Comparison of ENCODE assay signal across 27 cellular contexts in the genomic region with DNA sequence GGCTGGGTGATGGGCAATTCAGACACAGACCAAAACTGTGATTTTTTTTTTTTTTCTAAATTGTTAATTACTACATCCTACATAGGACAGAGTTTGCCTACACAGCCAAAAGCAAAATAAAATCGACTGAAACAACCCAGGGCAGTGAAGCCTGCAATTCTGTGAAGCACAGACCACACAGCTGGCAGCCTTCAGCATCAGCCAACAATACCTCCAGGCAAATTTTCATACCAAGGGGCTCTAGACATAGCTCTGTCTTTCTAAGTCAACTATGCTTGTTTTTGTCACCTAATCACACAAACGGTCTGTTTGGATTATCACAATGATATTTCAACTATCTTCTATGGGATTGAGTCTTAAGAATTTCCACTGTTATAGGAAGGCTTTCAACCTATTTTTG. TPM values are rescaled to one million over a fixed set of nuclear protein-coding genes. Genes with fewer than 3 reads are reported as not detected.
A peak's percentile ranks its signal among the peaks of the same experiment; 100 is the strongest.
DNase-seq lines count a peak whose midpoint lies in the region; ATAC-seq and TF ChIP-seq lines count a peak whose summit lies in the region.
"Had no signal": no experiment of that assay in that cellular context is flagged by ENCODE, and none has a peak within 500 bp of the region (broad histone marks: within the 10 kb centered on the region; RNA-seq: fewer than 3 reads in every experiment).

No MANE protein-coding gene starts in this region.

- no peaks in the 10 kb centered on the region for H3F3A ChIP-seq in OCI-LY1 (ENCODE audit: insufficient read depth, low read length)

- H3K27ac ChIP-seq in OCI-LY1 (ENCODE audit: low read depth, low read length, poor library complexity, severe bottlenecking) = peak overlapping the region; percentile 51
- no peak overlapping the region for H3K27ac ChIP-seq in right lobe of liver
- H3K27ac ChIP-seq: epithelial cell of prostate, left lung, sigmoid colon, SK-N-MC, VCaP had no signal

- TF ChIP-seq POLR2A in right lobe of liver (IDR thresholded peaks at IDR 0.05) = no peak

- H3K4me1 Mint-ChIP-seq in osteocyte (ENCODE audit: unreplicated experiment) = peaks cover 43% of the 10 kb centered on the region
- H3K4me1 Mint-ChIP-seq in naive thymus-derived CD8-positive, alpha-beta T cell = peaks cover 10 to 15% (median 12%) of the 10 kb centered on the region in 4 donors
- H3K4me1 Mint-ChIP-seq: nephron progenitor cell had no signal

- DNase-seq in osteocyte (ENCODE audit: extremely low spot score, unreplicated experiment) (no peak), NCI-H1048 (lab: John Stamatoyannopoulos, UW) (no peak), right lobe of liver (no peak)
- no peak for DNase-seq in naive thymus-derived CD8-positive, alpha-beta T cell
- DNase-seq: activated CD4-positive, alpha-beta T cell treated with anti-CD3 and anti-CD28 coated beads, Interleukin-2, amount 50 U/mL, for 1 hour; activated naive CD8-positive, alpha-beta T cell treated with anti-CD3 and anti-CD28 coated beads for 36 hours; C1 segment of cervical spinal cord; Calu3; immature natural killer cell; left lung; MG63; midbrain; NCI-H1436; NCI-H524; nephron progenitor cell; posterior cingulate gyrus; RPMI8226; sigmoid colon had no signal

- no peak for TF ChIP-seq CTCF in OCI-LY1 (IDR thresholded peaks at IDR 0.05; ENCODE audit: low read length)
- no peak for TF ChIP-seq CTCF in osteocyte (IDR thresholded peaks at IDR 0.05)
- TF ChIP-seq CTCF in right lobe of liver (IDR thresholded peaks at IDR 0.05) = no peak

- peaks cover 9% of the 10 kb centered on the region for H3K4me1 ChIP-seq in OCI-LY1 (ENCODE audit: insufficient read depth, low read length, severe bottlenecking)
- H3K4me1 ChIP-seq in right lobe of liver = peaks cover 0 to 17% (median 5%) of the 10 kb centered on the region in 4 donors
- H3K4me1 ChIP-seq: left lung had no signal

- no peaks in the 10 kb centered on the region for H3K79me2 ChIP-seq in OCI-LY1 (ENCODE audit: insufficient read depth, low read length)

- no peaks in the 10 kb centered on the region for H3K9me3 ChIP-seq in OCI-LY1 (ENCODE audit: low read length)
- H3K9me3 ChIP-seq in right lobe of liver = no peaks in the 10 kb centered on the region
- H3K9me3 ChIP-seq: left lung, MG63, sigmoid colon had no signal

- WGBS in right lobe of liver (ENCODE audit: insufficient coverage, low coverage, low lambda C conversion rate, missing lambda C conversion rate) = 33% methylated on average over 2 of the region's 2 CpGs

- no peaks in the 10 kb centered on the region for H3K9me3 Mint-ChIP-seq in osteocyte (ENCODE audit: unreplicated experiment)
- no peaks in the 10 kb centered on the region for H3K9me3 Mint-ChIP-seq in naive thymus-derived CD8-positive, alpha-beta T cell
- H3K9me3 Mint-ChIP-seq: activated naive CD8-positive, alpha-beta T cell treated with anti-CD3 and anti-CD28 coated beads for 36 hours; immature natural killer cell; nephron progenitor cell; T-helper 2 cell treated with Interferon-gamma antibody and Interleukin-4, amounts not matched to agents 5 μg/mL and 100 μg/mL, for 36 hours had no signal

- H3K36me3 ChIP-seq in OCI-LY1 (ENCODE audit: insufficient read depth, low read length) = peaks cover 42% of the 10 kb centered on the region
- peaks cover 0 to 46% (median 16%) of the 10 kb centered on the region in 4 donors for H3K36me3 ChIP-seq in right lobe of liver

- no peaks in the 10 kb centered on the region for H3K27me3 ChIP-seq in OCI-LY1 (ENCODE audit: insufficient read depth, low read length)
- no peaks in the 10 kb centered on the region for H3K27me3 ChIP-seq in right lobe of liver
- H3K27me3 ChIP-seq: left lung, MG63, sigmoid colon had no signal

- H3K4me2 ChIP-seq in OCI-LY1 (ENCODE audit: low read length) = peak overlapping the region; percentile 11; the same call in 1 of the 2 replicates

- H3K9ac ChIP-seq in OCI-LY1 (ENCODE audit: low read length) = no peak overlapping the region

- intact Hi-C loops in right lobe of liver (cut with DNase I) = no loop called here

- ATAC-seq in GM18858 (IDR thresholded peaks at IDR 0.05; ENCODE audit: unreplicated experiment) = peak; percentile 78
- peak; percentile 68 for ATAC-seq in HG02642 (IDR thresholded peaks at IDR 0.05; ENCODE audit: poor library complexity, unreplicated experiment)
- no peak for ATAC-seq in naive thymus-derived CD8-positive, alpha-beta T cell
- ATAC-seq in HG03521 (IDR thresholded peaks at IDR 0.05; ENCODE audit: unreplicated experiment) = no peak
- ATAC-seq in right lobe of liver = no peak
- ATAC-seq: left lung had no signal

- POLR2A ChIA-PET in naive thymus-derived CD8-positive, alpha-beta T cell (lab: Charles Lee) = no interaction called here

- peak overlapping the region; percentile 76 for H3K27ac Mint-ChIP-seq in osteocyte (ENCODE audit: unreplicated experiment)
- no peak overlapping the region for H3K27ac Mint-ChIP-seq in naive thymus-derived CD8-positive, alpha-beta T cell
- H3K27ac Mint-ChIP-seq: activated naive CD8-positive, alpha-beta T cell treated with anti-CD3 and anti-CD28 coated beads for 36 hours; immature natural killer cell; nephron progenitor cell; T-helper 2 cell treated with Interferon-gamma antibody and Interleukin-4, amounts not matched to agents 5 μg/mL and 100 μg/mL, for 36 hours had no signal

- peaks cover 13% of the 10 kb centered on the region for H3K36me3 Mint-ChIP-seq in osteocyte (ENCODE audit: unreplicated experiment)
- peaks cover 5 to 60% (median 7%) of the 10 kb centered on the region in 3 donors for H3K36me3 Mint-ChIP-seq in naive thymus-derived CD8-positive, alpha-beta T cell

- H2AFZ ChIP-seq in OCI-LY1 (ENCODE audit: low read length) = no peak overlapping the region

- no peaks in the 10 kb centered on the region for H3K9me2 ChIP-seq in OCI-LY1 (ENCODE audit: low read depth, low read length)

- H3K4me3 Mint-ChIP-seq in osteocyte (ENCODE audit: unreplicated experiment) = peak overlapping the region; percentile 53
- no peak overlapping the region for H3K4me3 Mint-ChIP-seq in naive thymus-derived CD8-positive, alpha-beta T cell
- H3K4me3 Mint-ChIP-seq: activated naive CD8-positive, alpha-beta T cell treated with anti-CD3 and anti-CD28 coated beads for 36 hours; immature natural killer cell; nephron progenitor cell; T-helper 2 cell treated with Interferon-gamma antibody and Interleukin-4, amounts not matched to agents 5 μg/mL and 100 μg/mL, for 36 hours had no signal

- H3K27me3 Mint-ChIP-seq in osteocyte (ENCODE audit: unreplicated experiment) = no peaks in the 10 kb centered on the region
- H3K27me3 Mint-ChIP-seq in naive thymus-derived CD8-positive, alpha-beta T cell = no peaks in the 10 kb centered on the region
- H3K27me3 Mint-ChIP-seq: activated naive CD8-positive, alpha-beta T cell treated with anti-CD3 and anti-CD28 coated beads for 36 hours had no signal

- H3K4me3 ChIP-seq in OCI-LY1 (ENCODE audit: low read depth, low read length, poor library complexity, severe bottlenecking) (no peak overlapping the region), right lobe of liver (no peak overlapping the region)
- H3K4me3 ChIP-seq: left lung, MG63, sigmoid colon, SK-N-MC had no signal

- H4K20me1 ChIP-seq in OCI-LY1 (ENCODE audit: insufficient read depth, low read length) = no peaks in the 10 kb centered on the region

RNA-seq across cellular contexts. Expression of a gene that starts 17.6 kb away (rescaled TPM):
- total RNA-seq in osteocyte = 35.6 and 37.3 TPM in 2 replicates
- 10 to 100 TPM; 16.0 to 18.3 TPM for total RNA-seq in naive thymus-derived CD8-positive, alpha-beta T cell
- 10 to 100 TPM in 2 of 3 donors, 1 to 10 TPM in 1; 7.7 to 13.9 (median 10.7) TPM for polyA plus RNA-seq in naive thymus-derived CD8-positive, alpha-beta T cell
- total RNA-seq in right lobe of liver = 10 to 100 TPM; 13.1 to 23.4 (median 19.5) TPM

RNA-seq across cellular contexts. Expression of a gene that starts 43.0 kb away (rescaled TPM):
- 12.3 and 12.6 TPM in 2 replicates for total RNA-seq in osteocyte
- 10 to 100 TPM; 32.0 to 32.4 TPM for total RNA-seq in naive thymus-derived CD8-positive, alpha-beta T cell
- polyA plus RNA-seq in naive thymus-derived CD8-positive, alpha-beta T cell = 10 to 100 TPM; 12.3 to 18.8 (median 15.0) TPM
- total RNA-seq in right lobe of liver = 1 to 10 TPM; 3.2 to 6.0 (median 4.5) TPM

RNA-seq across cellular contexts. Expression of a gene that starts 59.4 kb away (rescaled TPM):
- 0.78 and 0.84 TPM in 2 replicates for total RNA-seq in osteocyte
- not detected for total RNA-seq in naive thymus-derived CD8-positive, alpha-beta T cell
- polyA plus RNA-seq in naive thymus-derived CD8-positive, alpha-beta T cell = under 1 TPM in 1 of 3 donors, not detected in 2; 0.09 TPM
- under 1 TPM; 0.31 to 0.93 (median 0.55) TPM for total RNA-seq in right lobe of liver
- total RNA-seq: activated naive CD8-positive, alpha-beta T cell treated with anti-CD3 and anti-CD28 coated beads for 36 hours; H4 had no signal

Comparison
In these comparisons a context has a peak if more than half of its experiments do, and no peak if none do; other contexts are left out.
1. ATAC-seq: peak in GM18858 (single experiment) and HG02642 (single experiment); none in naive thymus-derived CD8-positive, alpha-beta T cell (0 of 2), HG03521 (single experiment) and right lobe of liver (0 of 4).